8 cellular contexts compared by ENCODE assay signal in the genomic region with DNA sequence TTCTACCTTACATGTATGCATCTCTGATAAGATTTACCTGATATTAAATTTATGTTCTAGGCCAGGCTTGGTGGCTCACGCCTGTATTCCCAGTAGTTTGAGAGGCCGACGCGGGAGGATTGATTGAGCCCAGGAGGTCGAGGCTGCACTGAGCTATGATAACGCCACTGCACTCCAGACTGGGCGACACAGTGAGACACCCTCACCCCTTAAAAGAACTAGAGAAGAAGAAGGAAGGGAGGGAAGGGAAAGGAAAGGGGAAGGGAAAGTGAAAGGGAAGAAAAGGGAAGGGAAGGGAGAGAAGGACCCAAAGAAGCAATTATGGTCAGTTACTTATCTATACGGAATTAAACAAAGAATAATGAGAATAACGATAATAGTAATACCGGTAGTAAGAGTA. TPM values are rescaled to one million over a fixed set of nuclear protein-coding genes. Genes with fewer than 3 reads are reported as not detected.
DNase-seq lines count a peak whose midpoint lies in the region; ATAC-seq and TF ChIP-seq lines count a peak whose summit lies in the region.

No MANE protein-coding gene starts in this region.

- no peaks in the 10 kb centered on the region for H3K27me3 Mint-ChIP-seq in IgD-negative memory B cell
- H3K27me3 Mint-ChIP-seq in naive thymus-derived CD8-positive, alpha-beta T cell, result peaks cover 0 to 3% (median 0%) of the 10 kb centered on the region in 5 donors

- peak overlapping the region in 1 of 2 donors; percentile 94 for H3K27ac ChIP-seq in breast epithelium

- TF ChIP-seq CTCF in AG10803 (conservative IDR thresholded peaks at IDR 0.05; ENCODE audit: low read length), result no peak
- no peak for TF ChIP-seq CTCF in breast epithelium (IDR thresholded peaks at IDR 0.05)

- peaks cover 9 to 20% (median 16%) of the 10 kb centered on the region in 3 donors for H3K4me1 Mint-ChIP-seq in IgD-negative memory B cell
- peaks cover 6 to 42% (median 28%) of the 10 kb centered on the region in 4 donors for H3K4me1 Mint-ChIP-seq in naive thymus-derived CD8-positive, alpha-beta T cell

- H3K27ac Mint-ChIP-seq in IgD-negative memory B cell, result peak overlapping the region in 1 of 3 donors; percentile 98
- H3K27ac Mint-ChIP-seq in naive thymus-derived CD8-positive, alpha-beta T cell, result peak overlapping the region; percentile 86 to 100 (median 98)

- no peaks in the 10 kb centered on the region for H3K27me3 ChIP-seq in breast epithelium

- no peaks in the 10 kb centered on the region for H3K36me3 ChIP-seq in breast epithelium

- POLR2A ChIA-PET in naive thymus-derived CD8-positive, alpha-beta T cell (lab: Charles Lee), result interaction anchor here (1.9 to 2.2 kb wide), 3 partner anchors 505 to 1367 kb away, joined by 7 to 11 read pairs (median 8); partner anchors contain the start of genes CARNMT1, NMRK1, OSTF1 and PCSK5

- H3K4me3 Mint-ChIP-seq in IgD-negative memory B cell, result peak overlapping the region; percentile 60 to 95 (median 64)
- peak overlapping the region; percentile 26 to 99 (median 94) for H3K4me3 Mint-ChIP-seq in naive thymus-derived CD8-positive, alpha-beta T cell

- TF ChIP-seq POLR2A in breast epithelium (IDR thresholded peaks at IDR 0.05), result no peak

- ATAC-seq in naive thymus-derived CD8-positive, alpha-beta T cell, result no peak
- no peak for ATAC-seq in HG03097 (IDR thresholded peaks at IDR 0.05; ENCODE audit: low FRiP score, unreplicated experiment)

- H3K9me3 Mint-ChIP-seq in IgD-negative memory B cell, result no peaks in the 10 kb centered on the region
- H3K9me3 Mint-ChIP-seq in naive thymus-derived CD8-positive, alpha-beta T cell, result no peaks in the 10 kb centered on the region

- H3K4me3 ChIP-seq in AG10803 (ENCODE audit: low read length) (peak overlapping the region; percentile 85), breast epithelium (peak overlapping the region; percentile 80 to 91 (median 81))

- intact Hi-C loops in breast epithelium (cut with DNase I; ENCODE audit: low total_unique reads), result no loop called here

- no peaks in the 10 kb centered on the region for H3K4me1 ChIP-seq in breast epithelium

- H3K9me3 ChIP-seq in breast epithelium, result peaks cover 0 to 6% of the 10 kb centered on the region in 2 donors

- H3K36me3 Mint-ChIP-seq in IgD-negative memory B cell, result no peaks in the 10 kb centered on the region
- H3K36me3 Mint-ChIP-seq in naive thymus-derived CD8-positive, alpha-beta T cell, result peaks cover 0 to 11% (median 3%) of the 10 kb centered on the region in 3 donors

- DNase-seq in AG10803 (ENCODE audit: low read depth), result no peak
- no peak for DNase-seq in breast epithelium (ENCODE audit: low spot score in 2 of 2)
- no peak for DNase-seq in naive thymus-derived CD8-positive, alpha-beta T cell
- no peak for DNase-seq in H4 (ENCODE audit: low spot score)
- DNase-seq in stimulated activated CD4-positive, alpha-beta T cell treated with anti-CD3 and anti-CD28 coated beads, Interleukin-1b, Interleukin-23, amount 100 ng/mL, for 48 hours, result no peak
- no peak for DNase-seq in stimulated activated CD4-positive, alpha-beta T cell treated with anti-CD3 and anti-CD28 coated beads, Interleukin-12 subunit alpha, Interleukin-12 subunit beta, amount 100 ng/mL, for 4 hours

RNA-seq across cellular contexts. Expression of gene RFK, which starts 1.2 kb away (rescaled TPM):
- 18.6 TPM for polyA plus RNA-seq in IgD-negative memory B cell
- total RNA-seq in breast epithelium, result 10 to 100 TPM; 12.2 to 26.2 (median 23.9) TPM
- 10 to 100 TPM; 13.2 to 14.0 TPM for total RNA-seq in naive thymus-derived CD8-positive, alpha-beta T cell
- 10 to 100 TPM; 18.9 to 24.1 (median 24.1) TPM for polyA plus RNA-seq in naive thymus-derived CD8-positive, alpha-beta T cell
- total RNA-seq in H4 (2014; rRNA removed; shearing (Covaris generic)), result 27.3 and 30.5 TPM in 2 replicates
